8 cellular contexts compared by ENCODE assay signal in genomic region chr6:32127717-32128592, GRCh38. TPM values are rescaled to one million over a fixed set of nuclear protein-coding genes. Genes with fewer than 3 reads are reported as not detected.
DNase-seq lines count a peak whose midpoint lies in the region; ATAC-seq and TF ChIP-seq lines count a peak whose summit lies in the region.

Gene ATF6B, minus strand, starts transcription at chr6:32128246. Its CDS starts 39 bp downstream, at chr6:32128207.

- H3K4me1 ChIP-seq in spleen: peaks cover 23 to 72% (median 45%) of the 10 kb centered on the region in 6 donors

- 0 to 1% (median 0%) methylated on average over 30 to 44 of the region's 44 CpGs for WGBS in spleen, 5 donors

- peak; percentile 98 for DNase-seq in AG08396 (ENCODE audit: low spot score)
- DNase-seq in NCI-H345 treated with DMSO at 0.1 percent for 48 hours (lab: John Stamatoyannopoulos, UW; ENCODE audit: unreplicated experiment): peak; percentile 99
- DNase-seq in activated CD4-positive, CD25-positive, alpha-beta regulatory T cell (lab: John Stamatoyannopoulos, UW): peak; percentile 83 to 95 (median 92)
- DNase-seq in central memory CD4-positive, alpha-beta T cell: peak; percentile 98
- DNase-seq in inferior parietal cortex (ENCODE audit: extremely low spot score): peak; percentile 100
- peak; percentile 98 for DNase-seq in spleen

- no peaks in the 10 kb centered on the region for H3K9me3 ChIP-seq in spleen

- intact Hi-C loops in spleen (cut with DNase I; ENCODE audit: low total_unique reads): loop anchor here (10.0 kb wide), 1 partner anchor 67 kb away; the partner anchor contains the start of genes GPSM3 and PBX2

- peak; percentile 86 for ATAC-seq in GM19023 (IDR thresholded peaks at IDR 0.05; ENCODE audit: unreplicated experiment)
- peak; percentile 88 for ATAC-seq in HG03280 (IDR thresholded peaks at IDR 0.05; ENCODE audit: unreplicated experiment)

- peak within 1 kb of the TSS; percentile 78 to 97 (median 93) for H3K4me3 ChIP-seq in spleen

- H3K27me3 ChIP-seq in spleen (replicated peaks in 1 of 7): no peaks in the 10 kb centered on the region

- peaks cover 0 to 42% (median 36%) of the 10 kb centered on the region in 6 donors for H3K36me3 ChIP-seq in spleen

- TF ChIP-seq POLR2A in spleen (IDR thresholded peaks at IDR 0.05): peak in 1 of 3 donors; percentile 29

- peak in 2 of 11 experiments; percentile 9 to 16 for TF ChIP-seq CTCF in spleen (IDR thresholded peaks at IDR 0.05 in 8 of 11, conservative IDR thresholded peaks at IDR 0.05 in 3 of 11)

- peak within 1 kb of the TSS; percentile 49 to 95 (median 90) for H3K27ac ChIP-seq in spleen

RNA-seq across cellular contexts. Expression of gene ATF6B, which starts in this region (rescaled TPM):
- total RNA-seq in spleen: 100 to 1,000 TPM in 4 of 7 donors, 10 to 100 TPM in 3; 79.1 to 126 (median 101) TPM
- 10 to 100 TPM; 45.3 to 72.7 (median 46.2) TPM for polyA plus RNA-seq in spleen

Comparison
In these comparisons a context has a peak if more than half of its experiments do, and no peak if none do; other contexts are left out.
1. Peak in every context shown above with its lines: DNase-seq, ATAC-seq, H3K4me3 ChIP-seq and H3K27ac ChIP-seq.